Comparison of ENCODE assay signal across 12 cellular contexts in the genomic region with DNA sequence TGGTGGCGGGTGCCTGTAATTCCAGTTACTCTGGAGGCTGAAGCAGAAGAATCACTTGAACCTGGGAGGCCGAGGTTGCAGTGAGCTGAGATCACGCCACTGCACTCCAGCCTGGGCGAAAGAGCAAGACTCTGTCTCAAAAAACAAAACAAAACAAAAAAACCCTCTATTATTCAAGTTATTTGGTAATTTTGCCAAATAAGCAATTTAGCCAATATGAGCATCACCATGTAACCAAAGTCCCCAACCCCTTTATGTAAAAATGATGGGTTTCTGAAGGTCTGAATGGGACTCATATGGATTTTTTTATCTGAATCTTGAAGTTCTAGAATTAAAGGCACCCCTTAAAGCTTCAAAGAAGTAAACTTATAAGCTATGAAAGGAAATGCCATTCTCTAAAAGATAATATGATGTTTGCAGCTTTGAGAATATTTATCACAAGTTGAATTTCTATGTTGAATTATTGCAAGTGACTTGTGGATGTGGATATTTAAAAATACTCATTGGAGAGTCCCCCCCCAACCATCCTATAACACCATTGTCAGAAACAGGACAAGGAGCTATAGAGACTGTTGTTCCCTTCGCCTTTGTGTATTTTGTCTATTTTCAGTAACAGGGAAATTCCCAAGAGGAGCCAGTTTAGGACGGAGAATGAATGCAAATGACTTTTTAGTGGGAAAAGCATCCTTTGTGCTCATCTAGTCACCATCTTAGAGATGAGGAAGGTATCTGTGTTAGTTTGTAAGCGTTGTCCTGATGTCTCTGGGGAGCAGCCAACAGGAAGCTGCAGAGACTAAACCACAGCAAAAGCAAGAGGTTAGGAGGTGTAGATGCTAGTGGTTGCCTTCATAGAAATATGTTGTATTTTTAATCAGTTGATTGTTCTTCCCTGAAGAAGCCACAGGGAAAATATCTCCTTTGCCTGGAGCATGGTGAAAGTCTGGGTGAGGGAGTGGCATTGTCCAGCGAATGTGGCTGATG.
DNase-seq lines count a peak whose midpoint lies in the region; ATAC-seq, FAIRE-seq and TF ChIP-seq lines count a peak whose summit lies in the region.
"Had no signal": no experiment of that assay in that cellular context is flagged by ENCODE, and none has a peak within 500 bp of the region (broad histone marks: within the 10 kb centered on the region; RNA-seq: fewer than 3 reads in every experiment).

No MANE protein-coding gene starts in this region.

- H3K4me1 ChIP-seq in breast epithelium: no peaks in the 10 kb centered on the region

- TF ChIP-seq CTCF in breast epithelium (IDR thresholded peaks at IDR 0.05): no peak

- no peaks in the 10 kb centered on the region for H3K9me3 ChIP-seq in breast epithelium
- H3K9me3 ChIP-seq: Peyer's patch had no signal

- H3K27me3 Mint-ChIP-seq in T-cell: no peaks in the 10 kb centered on the region
- H3K27me3 Mint-ChIP-seq in memory B cell: no peaks in the 10 kb centered on the region

- peaks cover 45 to 71% (median 48%) of the 10 kb centered on the region in 3 donors for H3K4me1 Mint-ChIP-seq in T-cell
- H3K4me1 Mint-ChIP-seq in memory B cell: peaks cover 29% of the 10 kb centered on the region

- H3K27ac ChIP-seq in breast epithelium: no peak overlapping the region
- H3K27ac ChIP-seq: Peyer's patch had no signal

- H3K27me3 ChIP-seq in breast epithelium: no peaks in the 10 kb centered on the region
- H3K27me3 ChIP-seq: Peyer's patch had no signal

- TF ChIP-seq POLR2A in breast epithelium (IDR thresholded peaks at IDR 0.05): no peak

- H3K9me3 Mint-ChIP-seq in T-cell (no peaks in the 10 kb centered on the region), memory B cell (no peaks in the 10 kb centered on the region)

- H3K4me3 Mint-ChIP-seq in T-cell: peak overlapping the region; percentile 35 to 70 (median 48)
- peak overlapping the region; percentile 47 for H3K4me3 Mint-ChIP-seq in memory B cell

- H3K36me3 ChIP-seq in breast epithelium: no peaks in the 10 kb centered on the region

- DNase-seq in COLO829 (ENCODE audit: low spot score): peak; percentile 42
- no peak for DNase-seq in GM19239 (ENCODE audit: insufficient read length, low spot score)
- peak in 26 of 34 experiments; percentile 4 to 49 (median 24) for DNase-seq in T-cell
- peak in 1 of 2 donors; percentile 14 for DNase-seq in memory B cell (ENCODE audit: low spot score in 2 of 2)
- no peak for DNase-seq in breast epithelium (ENCODE audit: low spot score in 2 of 2)
- DNase-seq: cerebellar nuclear complex, DMS153, Kasumi-1, Peyer's patch had no signal

- H3K27ac Mint-ChIP-seq in T-cell (peak overlapping the region; percentile 83 to 85), memory B cell (peak overlapping the region; percentile 57)

- peak; percentile 8 for FAIRE-seq in GM19239 (lab: Jason Lieb, UNC)

- intact Hi-C loops in breast epithelium (cut with DNase I; ENCODE audit: low total_unique reads): no loop called here

- H3K4me3 ChIP-seq in breast epithelium: no peak overlapping the region
- H3K4me3 ChIP-seq: Peyer's patch had no signal

- CTCF ChIA-PET in T-cell (lab: Charles Lee): interaction anchor here in 1 of 2 donors (0.5 to 1.0 kb wide), 2 partner anchors 67 to 114 kb away, joined by 3 read pairs; no protein-coding TSS in a partner anchor

- POLR2A ChIA-PET in T-cell (lab: Charles Lee): interaction anchor here (0.5 to 0.9 kb wide), 3 partner anchors 11 to 33 kb away, joined by 4 to 7 read pairs (median 4); no protein-coding TSS in a partner anchor

- peaks cover 23% of the 10 kb centered on the region for H3K36me3 Mint-ChIP-seq in T-cell
- peaks cover 21% of the 10 kb centered on the region for H3K36me3 Mint-ChIP-seq in memory B cell

- ATAC-seq in T-cell (replicated peaks in 1 of 4): peak; percentile 95 to 99 (median 99)
- peak; percentile 100 for ATAC-seq in memory B cell (ENCODE audit: low read depth)
- no peak for ATAC-seq in GM18517 (IDR thresholded peaks at IDR 0.05; ENCODE audit: unreplicated experiment)
- ATAC-seq in HG02623 (IDR thresholded peaks at IDR 0.05; ENCODE audit: unreplicated experiment): no peak
- no peak for ATAC-seq in HG03135 (IDR thresholded peaks at IDR 0.05; ENCODE audit: unreplicated experiment)

Comparison
In these comparisons a context has a peak if more than half of its experiments do, and no peak if none do; other contexts are left out.
1. DNase-seq: peak in COLO829 (single experiment) and T-cell (26 of 34); none in GM19239 (single experiment) and breast epithelium (0 of 2).
2. ATAC-seq: peak in T-cell (4 of 4) and memory B cell (single experiment); none in GM18517 (single experiment), HG02623 (single experiment) and HG03135 (single experiment).